20 cellular contexts compared by ENCODE assay signal in the genomic region with DNA sequence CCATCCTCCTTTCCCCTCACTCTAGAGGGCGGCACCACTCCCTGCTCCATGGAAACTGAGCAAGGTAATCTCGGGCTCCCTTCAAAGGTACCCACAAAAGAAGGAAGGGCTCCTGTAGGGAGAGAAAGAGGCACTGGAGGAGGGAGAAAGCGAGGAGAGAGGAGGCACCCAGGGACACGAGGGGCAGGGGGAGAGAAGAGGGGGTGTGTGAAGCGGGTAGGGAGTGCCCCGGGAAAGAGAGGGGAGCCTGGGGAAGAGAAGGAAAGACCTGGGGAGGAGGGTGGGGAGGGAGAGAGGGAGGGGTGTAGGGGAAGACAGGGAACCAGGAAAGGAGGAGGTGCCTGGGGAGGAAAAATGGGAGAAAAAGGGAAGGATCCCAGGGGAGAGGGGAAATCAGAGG. TPM values are rescaled to one million over a fixed set of nuclear protein-coding genes. Genes with fewer than 3 reads are reported as not detected.
A peak's percentile ranks its signal among the peaks of the same experiment; 100 is the strongest.
DNase-seq lines count a peak whose midpoint lies in the region; ATAC-seq and TF ChIP-seq lines count a peak whose summit lies in the region.
"Had no signal": no experiment of that assay in that cellular context is flagged by ENCODE, and none has a peak within 500 bp of the region (broad histone marks: within the 10 kb centered on the region; RNA-seq: fewer than 3 reads in every experiment).

No MANE protein-coding gene starts in this region.

- TF ChIP-seq CTCF in hepatocyte (IDR thresholded peaks at IDR 0.05; ENCODE audit: poor library complexity) (no peak), upper lobe of right lung (IDR thresholded peaks at IDR 0.05) (no peak)

- no peaks in the 10 kb centered on the region for H3K27me3 ChIP-seq in hepatocyte
- no peaks in the 10 kb centered on the region for H3K27me3 ChIP-seq in mucosa of rectum (ENCODE audit: control insufficient read depth in 2 of 2, insufficient read depth in 2 of 2, low read length in 2 of 2)
- H3K27me3 ChIP-seq in upper lobe of right lung = no peaks in the 10 kb centered on the region
- H3K27me3 ChIP-seq: MG63, right atrium auricular region, testis had no signal

- no peak overlapping the region for H2AFZ ChIP-seq in hepatocyte

- no peak overlapping the region for H3K4me3 Mint-ChIP-seq in T-helper 17 cell
- H3K4me3 Mint-ChIP-seq: CD4-positive, CD25-positive, alpha-beta regulatory T cell; T-cell had no signal

- H3K4me2 ChIP-seq in hepatocyte = peak overlapping the region; percentile 67

- DNase-seq in T-helper 17 cell (no peak), hepatocyte (ENCODE audit: low spot score) (peak; percentile 40), upper lobe of right lung (peak; percentile 43), HCEC 1CT (no peak), SIG-M5 (lab: John Stamatoyannopoulos, UW) (no peak), NCI-H1417 treated with DMSO at 0.1 percent for 48 hours (lab: John Stamatoyannopoulos, UW) (no peak)
- DNase-seq: activated CD4-positive, alpha-beta T cell treated with anti-CD3 and anti-CD28 coated beads for 48 hours; activated effector memory CD4-positive, alpha-beta T cell treated with Interleukin-2 at 50 U/mL for 16 hours; CD4-positive, CD25-positive, alpha-beta regulatory T cell; hippocampal formation; left cardiac atrium; MG63; NCI-H774; occipital lobe; OCI-M1; SHP77 treated with DMSO at 0.1 percent for 48 hours; T-cell; testis had no signal

- no peaks in the 10 kb centered on the region for H3K27me3 Mint-ChIP-seq in T-helper 17 cell
- H3K27me3 Mint-ChIP-seq: CD4-positive, CD25-positive, alpha-beta regulatory T cell; T-cell had no signal

- H3K9me2 ChIP-seq in hepatocyte (replicated peaks; ENCODE audit: insufficient read depth) = no peaks in the 10 kb centered on the region

- H4K20me1 ChIP-seq in hepatocyte (ENCODE audit: insufficient read depth, poor library complexity, severe bottlenecking) = no peaks in the 10 kb centered on the region

- 58% methylated on average over 5 of the region's 6 CpGs for WGBS in hepatocyte (ENCODE audit: low lambda C conversion rate, missing lambda C conversion rate)

- H3K9me3 ChIP-seq in T-helper 17 cell (ENCODE audit: control insufficient read depth, low read length, poor library complexity, severe bottlenecking) (no peaks in the 10 kb centered on the region), hepatocyte (ENCODE audit: low read depth) (no peaks in the 10 kb centered on the region), mucosa of rectum (ENCODE audit: control insufficient read depth in 2 of 2, low read length in 2 of 2) (no peaks in the 10 kb centered on the region), upper lobe of right lung (no peaks in the 10 kb centered on the region)
- H3K9me3 ChIP-seq: MG63, right atrium auricular region, testis had no signal

- H3K4me1 Mint-ChIP-seq in T-helper 17 cell = peaks cover 35% of the 10 kb centered on the region

- no peaks in the 10 kb centered on the region for H3K36me3 Mint-ChIP-seq in T-helper 17 cell (ENCODE audit: low read depth)
- H3K36me3 Mint-ChIP-seq: CD4-positive, CD25-positive, alpha-beta regulatory T cell had no signal

- ATAC-seq in T-helper 17 cell = no peak
- ATAC-seq in upper lobe of right lung = no peak
- ATAC-seq: left cardiac atrium, T-cell had no signal

- H3K36me3 ChIP-seq in hepatocyte (replicated peaks; ENCODE audit: insufficient read depth, low read depth) (no peaks in the 10 kb centered on the region), mucosa of rectum (ENCODE audit: control insufficient read depth in 2 of 2, insufficient read depth in 2 of 2, low read length in 2 of 2) (peaks cover 10 to 11% of the 10 kb centered on the region in 2 donors), upper lobe of right lung (no peaks in the 10 kb centered on the region)
- H3K36me3 ChIP-seq: MG63, right atrium auricular region had no signal

- peak overlapping the region; percentile 99 for H3K27ac ChIP-seq in hepatocyte
- H3K27ac ChIP-seq in mucosa of rectum (ENCODE audit: low read depth in 2 of 2, low read length in 2 of 2) = peak overlapping the region; percentile 98
- no peak overlapping the region for H3K27ac ChIP-seq in upper lobe of right lung
- H3K27ac ChIP-seq: right atrium auricular region, testis had no signal

- peaks cover 61% of the 10 kb centered on the region for H3K4me1 ChIP-seq in hepatocyte (ENCODE audit: insufficient read depth)
- H3K4me1 ChIP-seq in mucosa of rectum (ENCODE audit: control insufficient read depth in 2 of 2, insufficient read depth in 2 of 2, low read length in 2 of 2) = peaks cover 50 to 72% of the 10 kb centered on the region in 2 donors
- peaks cover 7% of the 10 kb centered on the region for H3K4me1 ChIP-seq in upper lobe of right lung

- intact Hi-C loops in upper lobe of right lung (cut with DNase I) = no loop called here

- H3K27ac Mint-ChIP-seq in T-helper 17 cell = peak overlapping the region; percentile 59
- H3K27ac Mint-ChIP-seq: CD4-positive, CD25-positive, alpha-beta regulatory T cell had no signal

- no peak overlapping the region for H3K4me3 ChIP-seq in hepatocyte
- H3K4me3 ChIP-seq in mucosa of rectum (ENCODE audit: low read length in 2 of 2) = peak overlapping the region; percentile 74
- no peak overlapping the region for H3K4me3 ChIP-seq in upper lobe of right lung
- H3K4me3 ChIP-seq: MG63, right atrium auricular region, testis had no signal

- peaks cover 13% of the 10 kb centered on the region for H3K79me2 ChIP-seq in hepatocyte

- H3K9ac ChIP-seq in mucosa of rectum (ENCODE audit: low read depth in 1 of 2, low read length in 2 of 2) = peak overlapping the region; percentile 92 to 94

RNA-seq across cellular contexts. Expression of gene VILL, which starts 0.5 kb away (rescaled TPM):
- total RNA-seq in T-helper 17 cell = 10 to 100 TPM; 21.6 to 30.1 TPM
- total RNA-seq in hepatocyte = 47.0 and 47.4 TPM in 2 replicates
- 39.3 and 39.7 TPM in 2 replicates for polyA plus RNA-seq in hepatocyte
- total RNA-seq in upper lobe of right lung = 8.9 TPM

RNA-seq across cellular contexts. Expression of gene PLCD1, which starts 38.3 kb away (rescaled TPM):
- total RNA-seq in T-helper 17 cell (10 to 100 TPM; 61.8 to 67.1 TPM), hepatocyte (17.1 and 22.6 TPM in 2 replicates), upper lobe of right lung (32.2 TPM)
- 21.7 and 24.8 TPM in 2 replicates for polyA plus RNA-seq in hepatocyte

RNA-seq across cellular contexts. Expression of gene DLEC1, which starts 47.9 kb away (rescaled TPM):
- total RNA-seq in T-helper 17 cell = 10 to 100 TPM in 1 of 2 donors, 1 to 10 TPM in 1; 8.6 to 16.3 TPM
- 0.23 and 0.68 TPM in 2 replicates for total RNA-seq in hepatocyte
- 1.5 and 1.6 TPM in 2 replicates for polyA plus RNA-seq in hepatocyte
- 2.7 TPM for total RNA-seq in upper lobe of right lung

Comparison
In these comparisons a context has a peak if more than half of its experiments do, and no peak if none do; other contexts are left out.
1. DNase-seq: peak in hepatocyte (single experiment) and upper lobe of right lung (single experiment); none in T-helper 17 cell (0 of 3), HCEC 1CT (single experiment), SIG-M5 (single experiment) and NCI-H1417 treated with DMSO at 0.1 percent for 48 hours (single experiment).
2. H3K4me3 ChIP-seq: peak in mucosa of rectum (2 of 2); none in hepatocyte (single experiment) and upper lobe of right lung (single experiment).